In the genomic region with DNA sequence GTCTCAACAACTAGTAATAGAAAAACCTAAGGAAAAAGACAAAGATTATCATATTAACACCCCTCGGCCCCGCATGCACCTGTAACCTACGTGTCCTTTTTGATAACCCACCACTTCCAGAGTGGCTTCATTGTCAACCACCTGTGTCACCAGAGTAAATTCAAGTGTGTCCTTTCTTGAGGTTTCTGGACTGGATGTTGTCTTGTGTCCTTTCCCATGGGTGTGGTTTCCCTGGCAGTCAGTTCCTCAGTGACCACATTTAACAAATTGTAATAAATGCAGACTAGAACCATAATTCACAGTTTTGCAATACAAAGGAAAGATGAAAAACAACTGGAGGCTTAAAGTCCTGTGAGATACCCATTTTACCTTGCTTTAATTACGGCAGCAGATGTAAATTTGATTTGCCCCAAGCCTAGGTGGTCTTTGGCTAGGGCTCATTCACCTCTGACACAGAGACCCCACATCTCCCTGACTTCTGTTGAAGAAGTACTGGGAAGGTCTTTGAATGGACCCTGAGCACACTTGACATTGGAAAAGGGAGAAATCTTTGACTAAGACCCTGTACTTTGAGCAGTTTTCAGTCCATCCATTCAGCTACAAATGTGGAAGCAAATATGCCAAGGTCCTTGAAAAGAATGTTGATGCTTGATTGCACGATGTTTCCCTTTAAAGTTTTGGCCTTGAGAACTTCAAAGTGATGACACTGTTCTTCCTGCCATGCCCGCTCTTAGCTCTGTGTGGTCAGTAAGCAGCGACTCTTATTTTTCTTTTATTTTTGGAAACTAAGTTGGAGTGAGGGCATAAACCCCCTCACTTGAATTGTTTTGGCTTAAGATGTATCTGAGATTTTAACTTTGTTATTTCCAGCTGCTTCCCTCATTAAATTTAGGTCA, we compare ENCODE assay signal across 3 cellular contexts.
A peak's percentile ranks its signal among the peaks of the same experiment; 100 is the strongest.
TF ChIP-seq lines count a peak whose summit lies in the region.

No MANE protein-coding gene starts in this region.

TF ChIP-seq in HepG2, 621 proteins besides CTCF, POLR2A, EP300 and RAD21 (continues in another document):
- TF ChIP-seq MAZ (IDR thresholded peaks at IDR 0.05; ENCODE audit: borderline replicate concordance, low read depth, low read length) (no peak), MAZ (CRISPR knock-in tag; IDR thresholded peaks at IDR 0.05; ENCODE audit: low read depth) (no peak), PBX3 (CRISPR knock-in tag; IDR thresholded peaks at IDR 0.05; ENCODE audit: borderline replicate concordance) (no peak), ELF1 (CRISPR knock-in tag; IDR thresholded peaks at IDR 0.05) (0 out of 2 replicates have a peak, but pooled peaks have one; percentile 25), RBM39 (IDR thresholded peaks at IDR 0.05; ENCODE audit: low read depth, low read length, poor library complexity, severe bottlenecking) (no peak), LCORL (IDR thresholded peaks at IDR 0.05) (peak; percentile 61; the same call in 1 of the 2 replicates), LCORL (CRISPR knock-in tag; IDR thresholded peaks at IDR 0.05) (peak; percentile 60), SRSF9 (IDR thresholded peaks at IDR 0.05; ENCODE audit: borderline replicate concordance, insufficient read depth, low read depth, low read length, poor library complexity, severe bottlenecking) (no peak), MBD4 (IDR thresholded peaks at IDR 0.05; ENCODE audit: borderline replicate concordance, low read length) (no peak), FOXC1 (CRISPR knock-in tag; IDR thresholded peaks at IDR 0.05; ENCODE audit: borderline replicate concordance) (no peak), ATRX (CRISPR knock-in tag; IDR thresholded peaks at IDR 0.05; ENCODE audit: borderline replicate concordance) (no peak), ZNF580 (CRISPR knock-in tag; IDR thresholded peaks at IDR 0.05; ENCODE audit: borderline replicate concordance, low read depth) (no peak; the same call in 1 of the 2 replicates), MED1 (CRISPR knock-in tag; IDR thresholded peaks at IDR 0.05) (peak; percentile 96), CSRNP1 (CRISPR knock-in tag; IDR thresholded peaks at IDR 0.05) (no peak), ZNF850 (CRISPR knock-in tag; conservative IDR thresholded peaks at IDR 0.05) (no peak), ZSCAN29 (CRISPR knock-in tag; conservative IDR thresholded peaks at IDR 0.05) (no peak), SATB2 (CRISPR knock-in tag; IDR thresholded peaks at IDR 0.05) (no peak), THAP11 (CRISPR knock-in tag; IDR thresholded peaks at IDR 0.05) (peak; percentile 59; the same call in 1 of the 2 replicates), NKX3-1 (CRISPR knock-in tag; IDR thresholded peaks at IDR 0.05) (no peak), JARID2 (CRISPR knock-in tag; IDR thresholded peaks at IDR 0.05; ENCODE audit: insufficient replicate concordance) (no peak)

TF ChIP-seq in WTC11, 78 proteins besides CTCF, POLR2A, EP300 and RAD21:
- TF ChIP-seq GABPB1 (CRISPR knock-in tag; IDR thresholded peaks at IDR 0.05) = peak; percentile 95
- TF ChIP-seq CBFB (CRISPR knock-in tag; IDR thresholded peaks at IDR 0.05; ENCODE audit: low read depth) = no peak
- no peak for TF ChIP-seq ZNF423 (CRISPR knock-in tag; IDR thresholded peaks at IDR 0.05)

TF ChIP-seq in H1, 55 proteins besides CTCF, POLR2A, EP300 and RAD21:
- TF ChIP-seq JUND (IDR thresholded peaks at IDR 0.05; ENCODE audit: low read length) = no peak
- no peak for TF ChIP-seq TCF12 (IDR thresholded peaks at IDR 0.05; ENCODE audit: low read depth, low read length)
- TF ChIP-seq FOSL1 (IDR thresholded peaks at IDR 0.05; ENCODE audit: insufficient read depth, low read depth, low read length) = no peak
